ENCODE assay signal across 8 cellular contexts in the genomic region with DNA sequence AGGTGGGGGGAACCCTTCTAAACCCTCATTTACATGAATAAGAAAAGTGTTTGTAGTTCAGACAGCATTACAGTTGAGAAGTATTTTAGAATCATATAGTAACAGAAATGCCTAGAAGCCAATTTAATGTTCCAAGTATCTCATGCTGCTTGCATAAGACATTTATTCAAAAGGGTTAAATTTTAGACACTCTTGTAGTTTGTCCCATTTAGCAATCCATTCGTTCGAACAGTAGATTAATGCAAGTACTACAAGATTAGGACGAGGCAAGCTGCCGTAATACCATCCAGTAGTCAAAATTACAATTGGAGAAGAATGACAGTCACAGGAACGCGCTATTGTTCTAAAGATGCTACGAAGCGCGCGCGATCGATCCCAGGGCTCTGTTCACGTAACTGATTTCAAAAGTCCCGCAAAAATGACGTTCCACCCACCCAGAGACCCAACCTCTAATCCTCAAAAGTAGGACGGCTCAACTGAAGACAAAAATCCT. TPM values are rescaled to one million over a fixed set of nuclear protein-coding genes. Genes with fewer than 3 reads are reported as not detected.
DNase-seq lines count a peak whose midpoint lies in the region; ATAC-seq and TF ChIP-seq lines count a peak whose summit lies in the region.

No MANE protein-coding gene starts in this region.

- H3K9me3 Mint-ChIP-seq in activated B cell treated with CpG ODN at 0.5 μM for 24 hours = no peaks in the 10 kb centered on the region

- no peak for DNase-seq in activated B cell treated with CpG ODN at 0.5 μM for 24 hours
- DNase-seq in heart left ventricle = no peak
- peak in 1 of 2 donors; percentile 6 for DNase-seq in gastrocnemius medialis
- DNase-seq in LoVo (ENCODE audit: low spot score) = no peak
- DNase-seq in glomerular visceral epithelial cell (ENCODE audit: extremely low spot score) = no peak

- H3K9me3 ChIP-seq in DOHH2 (ENCODE audit: control insufficient read depth, insufficient read depth, low read length) (no peaks in the 10 kb centered on the region), heart left ventricle (no peaks in the 10 kb centered on the region), gastrocnemius medialis (no peaks in the 10 kb centered on the region)

- CTCF ChIA-PET in activated B cell treated with CpG ODN at 0.5 μM for 24 hours (lab: Charles Lee) = no interaction called here

- H3K9ac ChIP-seq in KMS-11 = peak overlapping the region; percentile 92

- H3K27ac Mint-ChIP-seq in activated B cell treated with CpG ODN at 0.5 μM for 24 hours = peak overlapping the region; percentile 91

- in situ Hi-C loops in gastrocnemius medialis (cut with MboI; ENCODE audit: low sequenced_read_pairs in 4 of 4) = no loop called here

- H4K20me1 ChIP-seq in DOHH2 (ENCODE audit: control insufficient read depth, insufficient read depth, low read depth, low read length) (no peaks in the 10 kb centered on the region), KMS-11 (ENCODE audit: insufficient read depth) (no peaks in the 10 kb centered on the region)

- no peaks in the 10 kb centered on the region for H3F3A ChIP-seq in DOHH2 (ENCODE audit: control insufficient read depth, insufficient read depth)

- TF ChIP-seq CTCF in DOHH2 (IDR thresholded peaks at IDR 0.05; ENCODE audit: low read depth, low read length, poor library complexity, severe bottlenecking) (no peak), KMS-11 (conservative IDR thresholded peaks at IDR 0.05; ENCODE audit: low read depth, low read length) (no peak), activated B cell treated with CpG ODN at 0.5 μM for 24 hours (IDR thresholded peaks at IDR 0.05) (no peak), heart left ventricle (IDR thresholded peaks at IDR 0.05) (no peak), gastrocnemius medialis (IDR thresholded peaks at IDR 0.05 in 4 of 5, conservative IDR thresholded peaks at IDR 0.05 in 1 of 5) (no peak)

- no peaks in the 10 kb centered on the region; the same call in 1 of the 2 replicates for H3K27me3 ChIP-seq in DOHH2 (ENCODE audit: control insufficient read depth, low read length)
- no peaks in the 10 kb centered on the region for H3K27me3 ChIP-seq in KMS-11 (ENCODE audit: insufficient read depth, low read depth)
- no peaks in the 10 kb centered on the region for H3K27me3 ChIP-seq in heart left ventricle
- no peaks in the 10 kb centered on the region for H3K27me3 ChIP-seq in gastrocnemius medialis

- no peaks in the 10 kb centered on the region for H3K9me2 ChIP-seq in DOHH2 (replicated peaks; ENCODE audit: control insufficient read depth, low read length)

- peaks cover 9% of the 10 kb centered on the region for H3K4me1 Mint-ChIP-seq in activated B cell treated with CpG ODN at 0.5 μM for 24 hours

- H3K4me3 Mint-ChIP-seq in activated B cell treated with CpG ODN at 0.5 μM for 24 hours = peak overlapping the region; percentile 95

- H3K27ac ChIP-seq in DOHH2 (ENCODE audit: low read depth, low read length) (peak overlapping the region; percentile 38), KMS-11 (peak overlapping the region; percentile 71), heart left ventricle (peak overlapping the region; percentile 69 to 97 (median 92)), gastrocnemius medialis (peak overlapping the region; percentile 90 to 96 (median 94))

- TF ChIP-seq POLR2A in heart left ventricle (IDR thresholded peaks at IDR 0.05) = no peak
- no peak for TF ChIP-seq POLR2A in gastrocnemius medialis (IDR thresholded peaks at IDR 0.05)

- POLR2A ChIA-PET in activated B cell treated with CpG ODN at 0.5 μM for 24 hours (lab: Charles Lee) = interaction anchor here (0.6 to 1.9 kb wide), 4 partner anchors 82 to 778 kb away, joined by 3 to 13 read pairs (median 8); partner anchors contain the start of genes ALS2, CLK1, STRADB and TRAK2

- ATAC-seq in GM21576 (IDR thresholded peaks at IDR 0.05; ENCODE audit: unreplicated experiment) (peak; percentile 36), activated B cell treated with CpG ODN at 0.5 μM for 24 hours (ENCODE audit: low read depth) (peak; percentile 32), heart left ventricle (peak in 1 of 4 donors; percentile 10), gastrocnemius medialis (peak; percentile 40 to 53)

- peak overlapping the region; percentile 91 for H3K4me2 ChIP-seq in DOHH2 (ENCODE audit: low read length)
- H3K4me2 ChIP-seq in KMS-11 = peak overlapping the region; percentile 63

- intact Hi-C loops in activated B cell treated with CpG ODN at 0.5 μM for 24 hours (cut with micrococcal nuclease) = loop anchor here (1.0 to 10.0 kb wide), 15 partner anchors 69 to 1731 kb away; partner anchors contain the start of genes BZW1, C2orf69, CYP20A1 and FZD7
- intact Hi-C loops in heart left ventricle (cut with DNase I) = no loop called here
- intact Hi-C loops in gastrocnemius medialis (cut with DNase I; ENCODE audit: low total_unique reads) = loop anchor here (2.0 to 10.0 kb wide), 3 partner anchors 140 to 237 kb away; partner anchors contain the start of gene ALS2

- peaks cover 5% of the 10 kb centered on the region for H3K36me3 Mint-ChIP-seq in activated B cell treated with CpG ODN at 0.5 μM for 24 hours (ENCODE audit: low read depth)

- peak overlapping the region; percentile 99 for H2AFZ ChIP-seq in KMS-11 (ENCODE audit: low read depth)

- peaks cover 7% of the 10 kb centered on the region; the same call in 1 of the 2 replicates for H3K79me2 ChIP-seq in DOHH2 (ENCODE audit: control insufficient read depth, low read length)
- H3K79me2 ChIP-seq in KMS-11 (ENCODE audit: insufficient read depth, low read depth) = no peaks in the 10 kb centered on the region

- no peaks in the 10 kb centered on the region for H3K27me3 Mint-ChIP-seq in activated B cell treated with CpG ODN at 0.5 μM for 24 hours

- H3K4me3 ChIP-seq in DOHH2 (ENCODE audit: low read length) (peak overlapping the region; percentile 90), KMS-11 (IDR thresholded peaks at IDR 0.05; ENCODE audit: insufficient read depth, low read depth, low read length) (no peak overlapping the region), heart left ventricle (peak overlapping the region; percentile 64 to 98 (median 90)), gastrocnemius medialis (peak overlapping the region; percentile 75 to 98 (median 93))

- WGBS in heart left ventricle, 4 donors = 0 to 1% (median 0%) methylated on average over 16 of the region's 16 CpGs

- H3K4me1 ChIP-seq in DOHH2 (ENCODE audit: control insufficient read depth, low read length) (peaks cover 12% of the 10 kb centered on the region), KMS-11 (ENCODE audit: low read depth, poor library complexity, severe bottlenecking) (peaks cover 8% of the 10 kb centered on the region), heart left ventricle (peaks cover 0 to 20% (median 9%) of the 10 kb centered on the region in 12 donors), gastrocnemius medialis (peaks cover 15 to 16% of the 10 kb centered on the region in 2 donors)

- H3K36me3 ChIP-seq in DOHH2 (ENCODE audit: control insufficient read depth, low read length) (no peaks in the 10 kb centered on the region), KMS-11 (ENCODE audit: insufficient read depth) (no peaks in the 10 kb centered on the region), heart left ventricle (peaks cover 0 to 23% (median 14%) of the 10 kb centered on the region in 9 donors), gastrocnemius medialis (peaks cover 0 to 18% of the 10 kb centered on the region in 2 donors)

RNA-seq across cellular contexts. Expression of gene TMEM237, which starts 1.2 kb away (rescaled TPM):
- total RNA-seq in activated B cell treated with CpG ODN at 0.5 μM for 24 hours (2.8 and 4.0 TPM in 2 replicates), heart left ventricle (10 to 100 TPM; 11.8 to 25.2 (median 17.2) TPM), gastrocnemius medialis (10 to 100 TPM; 12.4 to 19.0 (median 14.5) TPM)
- polyA plus RNA-seq in heart left ventricle = 1 to 10 TPM; 9.5 to 9.6 TPM

RNA-seq across cellular contexts. Expression of gene MPP4, which starts 56.3 kb away (rescaled TPM):
- total RNA-seq in activated B cell treated with CpG ODN at 0.5 μM for 24 hours = not detected in 2 replicates
- under 1 TPM in 2 of 9 donors, not detected in 7; 0.24 to 0.25 TPM for total RNA-seq in heart left ventricle
- polyA plus RNA-seq in heart left ventricle = under 1 TPM in 1 of 2 donors, not detected in 1; 0.24 TPM
- total RNA-seq in gastrocnemius medialis = under 1 TPM in 1 of 4 donors, not detected in 3; 0.33 TPM

Comparison
In these comparisons a context has a peak if more than half of its experiments do, and no peak if none do; other contexts are left out.
1. H3K27ac ChIP-seq: peak in every context shown above with its lines; median percentile 94 in gastrocnemius medialis; 92 in heart left ventricle; 71 in KMS-11; 38 in DOHH2.
2. intact Hi-C loops: an anchor here in activated B cell treated with CpG ODN at 0.5 μM for 24 hours (1.0 to 10.0 kb wide) and gastrocnemius medialis (2.0 to 10.0 kb wide); none called in heart left ventricle.